1 cellular context compared by ENCODE assay signal in the genomic region with DNA sequence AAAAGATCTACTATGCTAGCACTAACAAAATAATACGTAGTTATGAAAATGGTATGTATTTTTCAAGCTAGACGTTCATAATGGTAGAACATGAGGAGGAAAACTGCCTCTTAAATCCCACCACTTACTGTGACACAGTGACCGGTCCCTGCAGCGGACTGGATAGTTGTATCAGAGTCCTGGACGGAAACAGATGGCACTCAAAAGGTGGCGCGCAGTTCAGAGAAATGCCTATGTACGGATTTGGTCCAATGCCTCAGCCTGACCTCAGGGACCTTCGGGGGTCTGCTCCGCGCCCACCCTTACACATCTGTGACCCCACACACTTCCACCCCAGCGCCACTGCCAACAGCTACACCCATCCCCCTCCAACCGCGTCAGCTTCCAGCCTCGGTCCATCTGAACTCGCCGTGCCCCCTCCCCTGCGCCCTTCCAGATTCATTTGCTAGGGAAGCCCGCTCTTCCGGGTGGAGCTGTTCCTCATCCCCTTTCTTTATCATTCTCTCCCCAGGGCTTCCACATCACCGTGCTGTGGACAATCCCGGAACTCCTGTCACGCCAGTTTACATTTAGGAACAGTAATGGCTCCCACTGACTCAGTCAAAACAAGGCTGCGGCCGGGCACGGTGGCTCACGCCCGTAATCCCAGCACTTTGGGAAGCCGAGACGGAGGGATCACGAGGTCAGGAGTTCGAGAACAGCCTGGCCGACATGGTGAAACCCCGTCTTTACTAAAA.
TF ChIP-seq lines count a peak whose summit lies in the region.

No MANE protein-coding gene starts in this region.

TF ChIP-seq in H1, 55 proteins besides CTCF, POLR2A, EP300 and RAD21:
- TF ChIP-seq TCF12 (IDR thresholded peaks at IDR 0.05; ENCODE audit: low read depth, low read length) (no peak), ASH2L (IDR thresholded peaks at IDR 0.05; ENCODE audit: low read length) (no peak), SP4 (IDR thresholded peaks at IDR 0.05; ENCODE audit: low read length) (no peak), JUND (IDR thresholded peaks at IDR 0.05; ENCODE audit: low read length) (no peak), BCL11A (IDR thresholded peaks at IDR 0.05; ENCODE audit: low read depth in 2 of 2, low read length in 2 of 2) (no peak), SIRT6 (IDR thresholded peaks at IDR 0.05; ENCODE audit: low read length) (no peak), KDM5A (IDR thresholded peaks at IDR 0.05; ENCODE audit: low read length) (no peak), YY1 (IDR thresholded peaks at IDR 0.05; ENCODE audit: low read depth, low read length) (no peak), RBBP5 (IDR thresholded peaks at IDR 0.05; ENCODE audit: borderline replicate concordance, low read depth, low read length) (peak; percentile 60; the same call in 1 of the 2 replicates), TEAD4 (IDR thresholded peaks at IDR 0.05; ENCODE audit: low read depth, low read length) (no peak), PHF8 (conservative IDR thresholded peaks at IDR 0.05; ENCODE audit: low read depth, low read length) (peak; percentile 41; the same call in 1 of the 2 replicates), RXRA (IDR thresholded peaks at IDR 0.05; ENCODE audit: insufficient read depth, low read depth, low read length) (no peak), BACH1 (IDR thresholded peaks at IDR 0.05; ENCODE audit: low read length) (no peak), TAF7 (optimal IDR thresholded peaks at IDR 0.05; ENCODE audit: borderline replicate concordance, low read depth, low read length) (no peak), HDAC2 (IDR thresholded peaks at IDR 0.05; ENCODE audit: borderline replicate concordance in 1 of 2, low read depth in 2 of 2, low read length in 2 of 2) (peak in 1 of 2 experiments; percentile 63; a peak in 2 of 4 replicates), TBP (IDR thresholded peaks at IDR 0.05; ENCODE audit: low read depth, low read length) (0 out of 2 replicates have a peak, but pooled peaks have one; percentile 20), CHD2 (IDR thresholded peaks at IDR 0.05; ENCODE audit: low read length) (no peak), POU5F1 (IDR thresholded peaks at IDR 0.05; ENCODE audit: low read depth, low read length) (no peak), CBX5 (IDR thresholded peaks at IDR 0.05; ENCODE audit: low read depth, low read length) (no peak), BRCA1 (IDR thresholded peaks at IDR 0.05; ENCODE audit: low read depth, low read length) (no peak), TAF1 (IDR thresholded peaks at IDR 0.05; ENCODE audit: low read depth, low read length) (0 out of 2 replicates have a peak, but pooled peaks have one; percentile 1), SAP30 (IDR thresholded peaks at IDR 0.05; ENCODE audit: insufficient read depth, insufficient replicate concordance, low read length) (peak; percentile 24), ZNF274 (IDR thresholded peaks at IDR 0.05; ENCODE audit: borderline replicate concordance, extremely low read depth, low read length) (no peak), KDM1A (IDR thresholded peaks at IDR 0.05; ENCODE audit: borderline replicate concordance, low read length) (no peak), RNF2 (IDR thresholded peaks at IDR 0.05; ENCODE audit: borderline replicate concordance, low read depth, low read length, missing control alignments, poor library complexity, severe bottlenecking) (no peak), CREB1 (IDR thresholded peaks at IDR 0.05) (peak; percentile 46; the same call in 1 of the 2 replicates), RFX5 (IDR thresholded peaks at IDR 0.05; ENCODE audit: borderline replicate concordance, low read depth, low read length) (no peak), CEBPB (IDR thresholded peaks at IDR 0.05; ENCODE audit: low read depth, low read length) (no peak), SIX5 (IDR thresholded peaks at IDR 0.05; ENCODE audit: low read depth, low read length) (no peak), EZH2 (IDR thresholded peaks at IDR 0.05; ENCODE audit: low read depth, low read length, severe bottlenecking) (no peak)
- TF ChIP-seq, protein P1, sequence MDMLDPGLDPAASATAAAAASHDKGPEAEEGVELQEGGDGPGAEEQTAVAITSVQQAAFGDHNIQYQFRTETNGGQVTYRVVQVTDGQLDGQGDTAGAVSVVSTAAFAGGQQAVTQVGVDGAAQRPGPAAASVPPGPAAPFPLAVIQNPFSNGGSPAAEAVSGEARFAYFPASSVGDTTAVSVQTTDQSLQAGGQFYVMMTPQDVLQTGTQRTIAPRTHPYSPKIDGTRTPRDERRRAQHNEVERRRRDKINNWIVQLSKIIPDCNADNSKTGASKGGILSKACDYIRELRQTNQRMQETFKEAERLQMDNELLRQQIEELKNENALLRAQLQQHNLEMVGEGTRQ (IDR thresholded peaks at IDR 0.05; ENCODE audit: low read length) = no peak
- TF ChIP-seq, protein P2, sequence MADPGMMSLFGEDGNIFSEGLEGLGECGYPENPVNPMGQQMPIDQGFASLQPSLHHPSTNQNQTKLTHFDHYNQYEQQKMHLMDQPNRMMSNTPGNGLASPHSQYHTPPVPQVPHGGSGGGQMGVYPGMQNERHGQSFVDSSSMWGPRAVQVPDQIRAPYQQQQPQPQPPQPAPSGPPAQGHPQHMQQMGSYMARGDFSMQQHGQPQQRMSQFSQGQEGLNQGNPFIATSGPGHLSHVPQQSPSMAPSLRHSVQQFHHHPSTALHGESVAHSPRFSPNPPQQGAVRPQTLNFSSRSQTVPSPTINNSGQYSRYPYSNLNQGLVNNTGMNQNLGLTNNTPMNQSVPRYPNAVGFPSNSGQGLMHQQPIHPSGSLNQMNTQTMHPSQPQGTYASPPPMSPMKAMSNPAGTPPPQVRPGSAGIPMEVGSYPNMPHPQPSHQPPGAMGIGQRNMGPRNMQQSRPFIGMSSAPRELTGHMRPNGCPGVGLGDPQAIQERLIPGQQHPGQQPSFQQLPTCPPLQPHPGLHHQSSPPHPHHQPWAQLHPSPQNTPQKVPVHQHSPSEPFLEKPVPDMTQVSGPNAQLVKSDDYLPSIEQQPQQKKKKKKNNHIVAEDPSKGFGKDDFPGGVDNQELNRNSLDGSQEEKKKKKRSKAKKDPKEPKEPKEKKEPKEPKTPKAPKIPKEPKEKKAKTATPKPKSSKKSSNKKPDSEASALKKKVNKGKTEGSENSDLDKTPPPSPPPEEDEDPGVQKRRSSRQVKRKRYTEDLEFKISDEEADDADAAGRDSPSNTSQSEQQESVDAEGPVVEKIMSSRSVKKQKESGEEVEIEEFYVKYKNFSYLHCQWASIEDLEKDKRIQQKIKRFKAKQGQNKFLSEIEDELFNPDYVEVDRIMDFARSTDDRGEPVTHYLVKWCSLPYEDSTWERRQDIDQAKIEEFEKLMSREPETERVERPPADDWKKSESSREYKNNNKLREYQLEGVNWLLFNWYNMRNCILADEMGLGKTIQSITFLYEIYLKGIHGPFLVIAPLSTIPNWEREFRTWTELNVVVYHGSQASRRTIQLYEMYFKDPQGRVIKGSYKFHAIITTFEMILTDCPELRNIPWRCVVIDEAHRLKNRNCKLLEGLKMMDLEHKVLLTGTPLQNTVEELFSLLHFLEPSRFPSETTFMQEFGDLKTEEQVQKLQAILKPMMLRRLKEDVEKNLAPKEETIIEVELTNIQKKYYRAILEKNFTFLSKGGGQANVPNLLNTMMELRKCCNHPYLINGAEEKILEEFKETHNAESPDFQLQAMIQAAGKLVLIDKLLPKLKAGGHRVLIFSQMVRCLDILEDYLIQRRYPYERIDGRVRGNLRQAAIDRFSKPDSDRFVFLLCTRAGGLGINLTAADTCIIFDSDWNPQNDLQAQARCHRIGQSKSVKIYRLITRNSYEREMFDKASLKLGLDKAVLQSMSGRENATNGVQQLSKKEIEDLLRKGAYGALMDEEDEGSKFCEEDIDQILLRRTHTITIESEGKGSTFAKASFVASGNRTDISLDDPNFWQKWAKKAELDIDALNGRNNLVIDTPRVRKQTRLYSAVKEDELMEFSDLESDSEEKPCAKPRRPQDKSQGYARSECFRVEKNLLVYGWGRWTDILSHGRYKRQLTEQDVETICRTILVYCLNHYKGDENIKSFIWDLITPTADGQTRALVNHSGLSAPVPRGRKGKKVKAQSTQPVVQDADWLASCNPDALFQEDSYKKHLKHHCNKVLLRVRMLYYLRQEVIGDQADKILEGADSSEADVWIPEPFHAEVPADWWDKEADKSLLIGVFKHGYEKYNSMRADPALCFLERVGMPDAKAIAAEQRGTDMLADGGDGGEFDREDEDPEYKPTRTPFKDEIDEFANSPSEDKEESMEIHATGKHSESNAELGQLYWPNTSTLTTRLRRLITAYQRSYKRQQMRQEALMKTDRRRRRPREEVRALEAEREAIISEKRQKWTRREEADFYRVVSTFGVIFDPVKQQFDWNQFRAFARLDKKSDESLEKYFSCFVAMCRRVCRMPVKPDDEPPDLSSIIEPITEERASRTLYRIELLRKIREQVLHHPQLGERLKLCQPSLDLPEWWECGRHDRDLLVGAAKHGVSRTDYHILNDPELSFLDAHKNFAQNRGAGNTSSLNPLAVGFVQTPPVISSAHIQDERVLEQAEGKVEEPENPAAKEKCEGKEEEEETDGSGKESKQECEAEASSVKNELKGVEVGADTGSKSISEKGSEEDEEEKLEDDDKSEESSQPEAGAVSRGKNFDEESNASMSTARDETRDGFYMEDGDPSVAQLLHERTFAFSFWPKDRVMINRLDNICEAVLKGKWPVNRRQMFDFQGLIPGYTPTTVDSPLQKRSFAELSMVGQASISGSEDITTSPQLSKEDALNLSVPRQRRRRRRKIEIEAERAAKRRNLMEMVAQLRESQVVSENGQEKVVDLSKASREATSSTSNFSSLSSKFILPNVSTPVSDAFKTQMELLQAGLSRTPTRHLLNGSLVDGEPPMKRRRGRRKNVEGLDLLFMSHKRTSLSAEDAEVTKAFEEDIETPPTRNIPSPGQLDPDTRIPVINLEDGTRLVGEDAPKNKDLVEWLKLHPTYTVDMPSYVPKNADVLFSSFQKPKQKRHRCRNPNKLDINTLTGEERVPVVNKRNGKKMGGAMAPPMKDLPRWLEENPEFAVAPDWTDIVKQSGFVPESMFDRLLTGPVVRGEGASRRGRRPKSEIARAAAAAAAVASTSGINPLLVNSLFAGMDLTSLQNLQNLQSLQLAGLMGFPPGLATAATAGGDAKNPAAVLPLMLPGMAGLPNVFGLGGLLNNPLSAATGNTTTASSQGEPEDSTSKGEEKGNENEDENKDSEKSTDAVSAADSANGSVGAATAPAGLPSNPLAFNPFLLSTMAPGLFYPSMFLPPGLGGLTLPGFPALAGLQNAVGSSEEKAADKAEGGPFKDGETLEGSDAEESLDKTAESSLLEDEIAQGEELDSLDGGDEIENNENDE (IDR thresholded peaks at IDR 0.05; ENCODE audit: insufficient replicate concordance, low read length) = no peak
- TF ChIP-seq, protein P3, sequence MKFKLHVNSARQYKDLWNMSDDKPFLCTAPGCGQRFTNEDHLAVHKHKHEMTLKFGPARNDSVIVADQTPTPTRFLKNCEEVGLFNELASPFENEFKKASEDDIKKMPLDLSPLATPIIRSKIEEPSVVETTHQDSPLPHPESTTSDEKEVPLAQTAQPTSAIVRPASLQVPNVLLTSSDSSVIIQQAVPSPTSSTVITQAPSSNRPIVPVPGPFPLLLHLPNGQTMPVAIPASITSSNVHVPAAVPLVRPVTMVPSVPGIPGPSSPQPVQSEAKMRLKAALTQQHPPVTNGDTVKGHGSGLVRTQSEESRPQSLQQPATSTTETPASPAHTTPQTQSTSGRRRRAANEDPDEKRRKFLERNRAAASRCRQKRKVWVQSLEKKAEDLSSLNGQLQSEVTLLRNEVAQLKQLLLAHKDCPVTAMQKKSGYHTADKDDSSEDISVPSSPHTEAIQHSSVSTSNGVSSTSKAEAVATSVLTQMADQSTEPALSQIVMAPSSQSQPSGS (IDR thresholded peaks at IDR 0.05; ENCODE audit: low read length) = no peak
- TF ChIP-seq, protein P4, sequence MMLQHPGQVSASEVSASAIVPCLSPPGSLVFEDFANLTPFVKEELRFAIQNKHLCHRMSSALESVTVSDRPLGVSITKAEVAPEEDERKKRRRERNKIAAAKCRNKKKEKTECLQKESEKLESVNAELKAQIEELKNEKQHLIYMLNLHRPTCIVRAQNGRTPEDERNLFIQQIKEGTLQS (IDR thresholded peaks at IDR 0.05; ENCODE audit: insufficient read depth, low read depth, low read length) = no peak
- TF ChIP-seq, protein P5, sequence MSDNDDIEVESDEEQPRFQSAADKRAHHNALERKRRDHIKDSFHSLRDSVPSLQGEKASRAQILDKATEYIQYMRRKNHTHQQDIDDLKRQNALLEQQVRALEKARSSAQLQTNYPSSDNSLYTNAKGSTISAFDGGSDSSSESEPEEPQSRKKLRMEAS (IDR thresholded peaks at IDR 0.05) = no peak
